Comparison of ENCODE assay signal across 10 cellular contexts in genomic region chr9:71781391-71781790, GRCh38.
DNase-seq lines count a peak whose midpoint lies in the region; ATAC-seq lines count a peak whose summit lies in the region.
"Had no signal": no experiment of that assay in that cellular context is flagged by ENCODE, and none has a peak within 500 bp of the region (broad histone marks: within the 10 kb centered on the region; RNA-seq: fewer than 3 reads in every experiment).

No MANE protein-coding gene starts in this region.

- peak overlapping the region; percentile 13 for H3K27ac ChIP-seq in epithelial cell of prostate
- H3K27ac ChIP-seq: SK-N-MC had no signal

- no peak for DNase-seq in epithelial cell of prostate (ENCODE audit: low read depth, low spot score)
- DNase-seq in NCI-H2107 treated with DMSO at 0.1 percent for 48 hours (lab: John Stamatoyannopoulos, UW; ENCODE audit: unreplicated experiment): no peak
- DNase-seq in SHP77 treated with DMSO at 0.1 percent for 48 hours (lab: John Stamatoyannopoulos, UW): no peak
- no peak for DNase-seq in pons (ENCODE audit: low spot score)
- no peak for DNase-seq in NCI-H1436 treated with DMSO at 0.1 percent for 48 hours (lab: John Stamatoyannopoulos, UW)
- DNase-seq: NCI-H1694 treated with DMSO at 0.1 percent for 48 hours had no signal

- ATAC-seq in GM18868 (IDR thresholded peaks at IDR 0.05; ENCODE audit: unreplicated experiment): peak; percentile 66
- peak; percentile 56 for ATAC-seq in GM21528 (IDR thresholded peaks at IDR 0.05; ENCODE audit: low FRiP score, unreplicated experiment)
- peak; percentile 65 for ATAC-seq in HG03280 (IDR thresholded peaks at IDR 0.05; ENCODE audit: unreplicated experiment)
